ENCODE assay signal across 14 cellular contexts in genomic region chr18:24395049-24395780, GRCh38. TPM values are rescaled to one million over a fixed set of nuclear protein-coding genes. Genes with fewer than 3 reads are reported as not detected.
DNase-seq lines count a peak whose midpoint lies in the region; ATAC-seq and TF ChIP-seq lines count a peak whose summit lies in the region.
"Had no signal": no experiment of that assay in that cellular context is flagged by ENCODE, and none has a peak within 500 bp of the region (broad histone marks: within the 10 kb centered on the region; RNA-seq: fewer than 3 reads in every experiment).

No MANE protein-coding gene starts in this region.

- DNase-seq in MCF 10A (ENCODE audit: unreplicated experiment) (peak; percentile 39), breast epithelium (ENCODE audit: low spot score in 2 of 2) (no peak), fibroblast of peridontal ligament (ENCODE audit: extremely low read depth) (peak; percentile 41), NCI-H524 treated with DMSO at 0.1 percent for 48 hours (lab: John Stamatoyannopoulos, UW) (no peak), NCI-H345 treated with DMSO at 0.1 percent for 48 hours (lab: John Stamatoyannopoulos, UW; ENCODE audit: unreplicated experiment) (no peak)
- DNase-seq: activated CD4-positive, CD25-positive, alpha-beta regulatory T cell; gastrocnemius medialis; NCI-H1436; uterus had no signal

- no peak overlapping the region for H3K4me3 ChIP-seq in breast epithelium
- 0 out of 2 replicates have a peak overlapping the region, but pooled peaks have one; percentile 14 for H3K4me3 ChIP-seq in OCI-LY3 (ENCODE audit: low read length)
- H3K4me3 ChIP-seq: gastrocnemius medialis, uterus had no signal

- H3K79me2 ChIP-seq in OCI-LY3 (ENCODE audit: low read length), result no peaks in the 10 kb centered on the region

- no peak for ATAC-seq in HG02884 (IDR thresholded peaks at IDR 0.05; ENCODE audit: unreplicated experiment)
- no peak for ATAC-seq in HG03457 (IDR thresholded peaks at IDR 0.05; ENCODE audit: unreplicated experiment)
- ATAC-seq: gastrocnemius medialis, sciatic nerve had no signal

- no peaks in the 10 kb centered on the region for H3K9me3 ChIP-seq in breast epithelium
- peaks cover 4% of the 10 kb centered on the region; the same call in 1 of the 2 replicates for H3K9me3 ChIP-seq in OCI-LY3 (ENCODE audit: insufficient read depth, low read length)
- H3K9me3 ChIP-seq: gastrocnemius medialis, uterus had no signal

- no peaks in the 10 kb centered on the region for H3K9me3 Mint-ChIP-seq in MCF 10A (ENCODE audit: unreplicated experiment)
- H3K9me3 Mint-ChIP-seq: central memory CD8-positive, alpha-beta T cell had no signal

- H3K36me3 Mint-ChIP-seq in MCF 10A (ENCODE audit: insufficient read depth, unreplicated experiment), result no peaks in the 10 kb centered on the region

- TF ChIP-seq CTCF in MCF 10A (IDR thresholded peaks at IDR 0.05; ENCODE audit: unreplicated experiment) (no peak), breast epithelium (IDR thresholded peaks at IDR 0.05) (no peak), OCI-LY3 (IDR thresholded peaks at IDR 0.05; ENCODE audit: low read depth, low read length) (no peak)

- TF ChIP-seq POLR2A in breast epithelium (IDR thresholded peaks at IDR 0.05), result no peak

- H3K4me2 ChIP-seq in OCI-LY3 (ENCODE audit: low read length), result peak overlapping the region; percentile 25

- CTCF ChIA-PET in MCF 10A (lab: Yijun Ruan, JAX), result interaction anchor here (0.8 to 3.5 kb wide), 2 partner anchors 35 to 94 kb away, joined by 3 to 20 read pairs; no protein-coding TSS in a partner anchor

- peaks cover 8% of the 10 kb centered on the region for H3K4me1 Mint-ChIP-seq in MCF 10A (ENCODE audit: insufficient read depth, unreplicated experiment)

- H3K27me3 ChIP-seq in breast epithelium (no peaks in the 10 kb centered on the region), OCI-LY3 (ENCODE audit: low read depth, low read length) (peaks cover 22% of the 10 kb centered on the region; the same call in 1 of the 2 replicates)
- H3K27me3 ChIP-seq: uterus had no signal

- H3K27ac Mint-ChIP-seq in MCF 10A (ENCODE audit: low read depth, unreplicated experiment), result no peak overlapping the region

- H3K27me3 Mint-ChIP-seq in MCF 10A (ENCODE audit: insufficient read depth, unreplicated experiment), result no peaks in the 10 kb centered on the region
- H3K27me3 Mint-ChIP-seq: central memory CD8-positive, alpha-beta T cell had no signal

- H3K36me3 ChIP-seq in breast epithelium, result no peaks in the 10 kb centered on the region
- no peaks in the 10 kb centered on the region for H3K36me3 ChIP-seq in OCI-LY3 (replicated peaks; ENCODE audit: low read depth, low read length)
- H3K36me3 ChIP-seq: gastrocnemius medialis, uterus had no signal

- intact Hi-C loops in MCF 10A (cut with micrococcal nuclease), result loop anchor here (5.0 kb wide), 1 partner anchor 957 kb away; the partner anchor contains the start of gene ZNF521
- intact Hi-C loops in breast epithelium (cut with DNase I; ENCODE audit: low total_unique reads), result no loop called here

- H3K27ac ChIP-seq in breast epithelium (no peak overlapping the region), OCI-LY3 (ENCODE audit: low read length) (no peak overlapping the region)
- H3K27ac ChIP-seq: gastrocnemius medialis, uterus had no signal

- POLR2A ChIA-PET in MCF 10A (lab: Yijun Ruan, JAX), result no interaction called here

- no peaks in the 10 kb centered on the region for H3K4me1 ChIP-seq in breast epithelium
- peaks cover 28% of the 10 kb centered on the region for H3K4me1 ChIP-seq in OCI-LY3 (ENCODE audit: low read length)
- H3K4me1 ChIP-seq: uterus had no signal

- no TSS peak for BruUV-seq in MCF 10A (replicated peaks; lab: Mats Ljungman, UMichigan)

- no peak overlapping the region for H3K9ac ChIP-seq in OCI-LY3 (ENCODE audit: low read length)

- no peak overlapping the region for H3K4me3 Mint-ChIP-seq in MCF 10A (ENCODE audit: unreplicated experiment)
- H3K4me3 Mint-ChIP-seq: central memory CD8-positive, alpha-beta T cell had no signal

- no peaks in the 10 kb centered on the region for H4K20me1 ChIP-seq in OCI-LY3 (ENCODE audit: insufficient read depth, low read length)

- no peak overlapping the region for H2AFZ ChIP-seq in OCI-LY3 (ENCODE audit: low read depth, low read length)

RNA-seq across cellular contexts. Expression of gene OSBPL1A, which starts 2.4 kb away (rescaled TPM):
- total RNA-seq in MCF 10A (2022) (14.8 and 21.5 TPM in 2 replicates), breast epithelium (10 to 100 TPM; 61.1 to 84.3 (median 77.0) TPM)

RNA-seq across cellular contexts. Expression of gene IMPACT, which starts 31.3 kb away (rescaled TPM):
- total RNA-seq in MCF 10A (2022), result 88.3 and 97.2 TPM in 2 replicates
- 10 to 100 TPM; 29.0 to 33.7 (median 30.2) TPM for total RNA-seq in breast epithelium

Comparison
In these comparisons a context has a peak if more than half of its experiments do, and no peak if none do; other contexts are left out.
1. DNase-seq: peak in MCF 10A (single experiment) and fibroblast of peridontal ligament (single experiment); none in breast epithelium (0 of 2), NCI-H524 treated with DMSO at 0.1 percent for 48 hours (single experiment) and NCI-H345 treated with DMSO at 0.1 percent for 48 hours (single experiment).